ENCODE assay signal across 1 cellular context in the genomic region with DNA sequence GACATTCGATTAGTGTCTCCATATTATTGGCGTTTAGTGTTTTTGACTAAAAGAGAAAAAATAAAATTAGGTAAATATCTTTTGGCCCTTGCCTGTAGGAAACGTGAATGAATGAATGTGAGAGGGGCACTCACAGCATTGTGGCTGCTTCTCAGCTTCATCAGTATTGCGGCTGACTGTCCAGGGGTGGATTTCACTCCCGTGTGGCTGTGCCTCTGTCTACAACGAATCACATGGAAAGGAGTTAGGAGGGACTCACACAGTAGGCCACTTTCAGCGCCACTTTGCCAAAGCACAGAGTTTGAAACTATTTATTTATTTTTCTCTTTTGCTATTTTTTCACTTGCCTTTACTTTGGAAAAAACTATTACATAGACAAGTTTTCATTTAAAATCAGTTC.
A peak's percentile ranks its signal among the peaks of the same experiment; 100 is the strongest.
TF ChIP-seq lines count a peak whose summit lies in the region.

No MANE protein-coding gene starts in this region.

TF ChIP-seq in GM12878, 131 proteins besides CTCF, POLR2A, EP300 and RAD21:
- TF ChIP-seq DPF2 (IDR thresholded peaks at IDR 0.05) (no peak), POLR2AphosphoS5 (IDR thresholded peaks at IDR 0.05; ENCODE audit: low read length) (no peak), YY1 (IDR thresholded peaks at IDR 0.05; ENCODE audit: low read depth, low read length) (no peak), ZNF24 (IDR thresholded peaks at IDR 0.05) (peak; percentile 75), MXI1 (IDR thresholded peaks at IDR 0.05; ENCODE audit: low read depth, low read length) (no peak; the same call in 1 of the 2 replicates), ZNF217 (IDR thresholded peaks at IDR 0.05) (no peak), CEBPB (IDR thresholded peaks at IDR 0.05; ENCODE audit: borderline replicate concordance in 1 of 2, low read depth in 2 of 2, low read length in 2 of 2) (no peak)
- TF ChIP-seq, protein P1, sequence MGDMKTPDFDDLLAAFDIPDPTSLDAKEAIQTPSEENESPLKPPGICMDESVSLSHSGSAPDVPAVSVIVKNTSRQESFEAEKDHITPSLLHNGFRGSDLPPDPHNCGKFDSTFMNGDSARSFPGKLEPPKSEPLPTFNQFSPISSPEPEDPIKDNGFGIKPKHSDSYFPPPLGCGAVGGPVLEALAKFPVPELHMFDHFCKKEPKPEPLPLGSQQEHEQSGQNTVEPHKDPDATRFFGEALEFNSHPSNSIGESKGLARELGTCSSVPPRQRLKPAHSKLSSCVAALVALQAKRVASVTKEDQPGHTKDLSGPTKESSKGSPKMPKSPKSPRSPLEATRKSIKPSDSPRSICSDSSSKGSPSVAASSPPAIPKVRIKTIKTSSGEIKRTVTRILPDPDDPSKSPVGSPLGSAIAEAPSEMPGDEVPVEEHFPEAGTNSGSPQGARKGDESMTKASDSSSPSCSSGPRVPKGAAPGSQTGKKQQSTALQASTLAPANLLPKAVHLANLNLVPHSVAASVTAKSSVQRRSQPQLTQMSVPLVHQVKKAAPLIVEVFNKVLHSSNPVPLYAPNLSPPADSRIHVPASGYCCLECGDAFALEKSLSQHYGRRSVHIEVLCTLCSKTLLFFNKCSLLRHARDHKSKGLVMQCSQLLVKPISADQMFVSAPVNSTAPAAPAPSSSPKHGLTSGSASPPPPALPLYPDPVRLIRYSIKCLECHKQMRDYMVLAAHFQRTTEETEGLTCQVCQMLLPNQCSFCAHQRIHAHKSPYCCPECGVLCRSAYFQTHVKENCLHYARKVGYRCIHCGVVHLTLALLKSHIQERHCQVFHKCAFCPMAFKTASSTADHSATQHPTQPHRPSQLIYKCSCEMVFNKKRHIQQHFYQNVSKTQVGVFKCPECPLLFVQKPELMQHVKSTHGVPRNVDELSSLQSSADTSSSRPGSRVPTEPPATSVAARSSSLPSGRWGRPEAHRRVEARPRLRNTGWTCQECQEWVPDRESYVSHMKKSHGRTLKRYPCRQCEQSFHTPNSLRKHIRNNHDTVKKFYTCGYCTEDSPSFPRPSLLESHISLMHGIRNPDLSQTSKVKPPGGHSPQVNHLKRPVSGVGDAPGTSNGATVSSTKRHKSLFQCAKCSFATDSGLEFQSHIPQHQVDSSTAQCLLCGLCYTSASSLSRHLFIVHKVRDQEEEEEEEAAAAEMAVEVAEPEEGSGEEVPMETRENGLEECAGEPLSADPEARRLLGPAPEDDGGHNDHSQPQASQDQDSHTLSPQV (IDR thresholded peaks at IDR 0.05): no peak
- TF ChIP-seq, protein P2, sequence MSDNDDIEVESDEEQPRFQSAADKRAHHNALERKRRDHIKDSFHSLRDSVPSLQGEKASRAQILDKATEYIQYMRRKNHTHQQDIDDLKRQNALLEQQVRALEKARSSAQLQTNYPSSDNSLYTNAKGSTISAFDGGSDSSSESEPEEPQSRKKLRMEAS (IDR thresholded peaks at IDR 0.05; ENCODE audit: low read depth, low read length): no peak
